Comparison of ENCODE assay signal across 26 cellular contexts in the genomic region with DNA sequence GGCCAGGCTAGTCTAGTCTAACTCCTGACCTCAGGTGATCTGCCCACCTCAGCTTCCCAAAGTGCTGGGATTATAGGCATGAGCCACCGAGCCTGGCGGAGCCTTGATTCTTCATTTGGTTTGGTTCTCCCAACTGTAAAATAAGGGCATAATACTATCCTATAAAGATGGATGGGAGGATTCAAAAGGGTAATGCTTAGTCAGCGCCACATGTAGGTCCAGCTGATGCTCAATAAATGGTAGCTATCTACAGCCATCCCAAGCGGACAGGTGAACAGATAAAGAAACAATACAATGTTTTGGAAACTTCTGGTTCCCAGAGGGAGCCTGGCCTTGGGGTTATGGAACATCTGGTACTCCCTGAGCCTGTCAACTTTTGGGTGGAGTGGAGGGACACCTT.
"Had no signal": no experiment of that assay in that cellular context is flagged by ENCODE, and none has a peak within 500 bp of the region (broad histone marks: within the 10 kb centered on the region; RNA-seq: fewer than 3 reads in every experiment).

No MANE protein-coding gene starts in this region.

- H3K4me3 Mint-ChIP-seq: effector memory CD8-positive, alpha-beta T cell; mesothelial cell of epicardium; nephron; neural progenitor cell; type B pancreatic cell had no signal

- DNase-seq: cortex of kidney; effector memory CD8-positive, alpha-beta T cell; hypothalamus; mesenchymal stem cell; naive B cell; stimulated activated CD4-positive, alpha-beta T cell treated with anti-CD3 and anti-CD28 coated beads, Interleukin-12 subunit alpha, Interleukin-12 subunit beta, amount 100 ng/mL, for 4 hours; stimulated activated CD4-positive, alpha-beta T cell treated with anti-CD3 and anti-CD28 coated beads, Interleukin-1b, Interleukin-23, amount 100 ng/mL, for 48 hours; stimulated activated CD4-positive, alpha-beta T cell treated with anti-CD3 and anti-CD28 coated beads, Interleukin-4, amount 100 ng/mL, for 1 hour; stimulated activated CD8-positive, alpha-beta memory T cell treated with anti-CD3 and anti-CD28 coated beads, Interleukin-4, amount 100 ng/mL, for 48 hours; stimulated activated naive CD8-positive, alpha-beta T cell treated with anti-CD3 and anti-CD28 coated beads, Interleukin-15, Interleukin-2, amounts not matched to agents 100 U/mL and 50 U/mL, for 24 hours; substantia nigra; testis; tibial artery had no signal

- ATAC-seq: effector memory CD8-positive, alpha-beta T cell; left lobe of liver; mucosa of descending colon; sciatic nerve; stimulated activated naive CD8-positive, alpha-beta T cell treated with anti-CD3 and anti-CD28 coated beads, Interleukin-15, Interleukin-2, amounts not matched to agents 100 U/mL and 50 U/mL, for 24 hours had no signal

- H3K4me1 Mint-ChIP-seq: mesothelial cell of epicardium, nephron, neural progenitor cell had no signal

- H3K9ac ChIP-seq: neural progenitor cell, parathyroid adenoma had no signal

- H3K27me3 Mint-ChIP-seq: effector memory CD8-positive, alpha-beta T cell; naive B cell; type B pancreatic cell had no signal

- H3K9me3 ChIP-seq: mucosa of descending colon, prostate gland, right atrium auricular region, testis, tibial artery had no signal

- H3K27ac ChIP-seq: neural progenitor cell, parathyroid adenoma, prostate gland, right atrium auricular region, testis, tibial artery had no signal

- H3K36me3 Mint-ChIP-seq: mesothelial cell of epicardium, naive B cell, neural progenitor cell, type B pancreatic cell had no signal

- H3K27ac Mint-ChIP-seq: effector memory CD8-positive, alpha-beta T cell; mesothelial cell of epicardium; nephron; neural progenitor cell; type B pancreatic cell had no signal

- H3K4me3 ChIP-seq: mucosa of descending colon, neural progenitor cell, prostate gland, right atrium auricular region, smooth muscle cell, testis, tibial artery had no signal

- H3K4me1 ChIP-seq: neural progenitor cell, parathyroid adenoma, prostate gland, right atrium auricular region, testis, tibial artery had no signal

- H3K36me3 ChIP-seq: neural progenitor cell, prostate gland, right atrium auricular region, tibial artery had no signal

- FAIRE-seq: frontal cortex, keratinocyte had no signal

- H3K27me3 ChIP-seq: neural progenitor cell, right atrium auricular region, testis, tibial artery had no signal

- H3K9me3 Mint-ChIP-seq: effector memory CD8-positive, alpha-beta T cell; mesothelial cell of epicardium; naive B cell; nephron; neural progenitor cell; type B pancreatic cell had no signal
